In genomic region chr6:109794201-109794926, GRCh38 we compare ENCODE assay signal across 10 cellular contexts.
DNase-seq lines count a peak whose midpoint lies in the region; ATAC-seq and TF ChIP-seq lines count a peak whose summit lies in the region.
"Had no signal": no experiment of that assay in that cellular context is flagged by ENCODE, and none has a peak within 500 bp of the region (broad histone marks: within the 10 kb centered on the region; RNA-seq: fewer than 3 reads in every experiment).

No MANE protein-coding gene starts in this region.

- H3K36me3 ChIP-seq in SJCRH30 (no peaks in the 10 kb centered on the region), heart right ventricle (peaks cover 0 to 29% (median 9%) of the 10 kb centered on the region in 9 donors), tibial artery (peaks cover 3 to 25% (median 15%) of the 10 kb centered on the region in 3 donors), A673 (ENCODE audit: insufficient read depth, low read length, poor library complexity, severe bottlenecking) (no peaks in the 10 kb centered on the region)

- H3K27ac Mint-ChIP-seq in T-helper 1 cell treated with Interleukin-12 subunit alpha and Interleukin-12 subunit beta and Interleukin-4 antibody, amounts not matched to agents 30 μg/mL and 1 μg/mL, for 36 hours: peak overlapping the region; percentile 85
- H3K27ac Mint-ChIP-seq: activated naive CD4-positive, alpha-beta T cell treated with anti-CD3 and anti-CD28 coated beads, Interleukin-2, amount 50 U/mL, for 24 hours had no signal

- 74 to 77% methylated on average over 6 of the region's 6 CpGs for WGBS in heart right ventricle, 2 donors

- no peak for DNase-seq in T-helper 1 cell
- no peak for DNase-seq in SJCRH30
- DNase-seq in heart right ventricle: no peak
- DNase-seq in tibial artery: no peak
- no peak for DNase-seq in A673 (ENCODE audit: low spot score)
- DNase-seq in DMS53 treated with DMSO at 0.1 percent for 48 hours (lab: John Stamatoyannopoulos, UW; ENCODE audit: unreplicated experiment): no peak

- ATAC-seq in heart right ventricle (peak in 6 of 8 donors; percentile 19 to 42 (median 34)), HG02623 (IDR thresholded peaks at IDR 0.05; ENCODE audit: unreplicated experiment) (no peak)

- H3K27me3 ChIP-seq in SJCRH30 (no peaks in the 10 kb centered on the region), heart right ventricle (no peaks in the 10 kb centered on the region), tibial artery (no peaks in the 10 kb centered on the region), A673 (replicated peaks; ENCODE audit: insufficient read depth, low read depth, low read length, poor library complexity) (no peaks in the 10 kb centered on the region)
- H3K27me3 ChIP-seq: BLaER1 treated with 17β-estradiol and CSF1 and Interleukin-3, amounts not matched to agents 10 nM and 100 nM had no signal

- POLR2A ChIA-PET in A673 (lab: Charles Lee; ENCODE audit: low non-redundant PET): no interaction called here

- H3K36me3 Mint-ChIP-seq in T-helper 1 cell treated with Interleukin-12 subunit alpha and Interleukin-12 subunit beta and Interleukin-4 antibody, amounts not matched to agents 30 μg/mL and 1 μg/mL, for 36 hours (ENCODE audit: low read depth): peaks cover 3% of the 10 kb centered on the region

- H3K4me3 ChIP-seq in SJCRH30 (no peak overlapping the region), heart right ventricle (no peak overlapping the region), tibial artery (no peak overlapping the region), A673 (ENCODE audit: low read depth, low read length, poor library complexity, severe bottlenecking) (no peak overlapping the region)
- H3K4me3 ChIP-seq: BLaER1 treated with 17β-estradiol and CSF1 and Interleukin-3, amounts not matched to agents 10 nM and 100 nM had no signal

- H3K4me1 Mint-ChIP-seq in T-helper 1 cell treated with Interleukin-12 subunit alpha and Interleukin-12 subunit beta and Interleukin-4 antibody, amounts not matched to agents 30 μg/mL and 1 μg/mL, for 36 hours (ENCODE audit: low read depth): peaks cover 5% of the 10 kb centered on the region
- H3K4me1 Mint-ChIP-seq: activated naive CD4-positive, alpha-beta T cell treated with anti-CD3 and anti-CD28 coated beads, Interleukin-2, amount 50 U/mL, for 24 hours had no signal

- H3K4me1 ChIP-seq in SJCRH30 (peaks cover 27% of the 10 kb centered on the region), heart right ventricle (peaks cover 0 to 23% (median 15%) of the 10 kb centered on the region in 9 donors), tibial artery (peaks cover 0 to 25% (median 14%) of the 10 kb centered on the region in 4 donors), A673 (ENCODE audit: insufficient read depth, low read length, poor library complexity, severe bottlenecking) (no peaks in the 10 kb centered on the region)

- H3K9me3 ChIP-seq in SJCRH30 (replicated peaks): no peaks in the 10 kb centered on the region
- no peaks in the 10 kb centered on the region for H3K9me3 ChIP-seq in heart right ventricle
- H3K9me3 ChIP-seq in tibial artery: no peaks in the 10 kb centered on the region
- no peaks in the 10 kb centered on the region for H3K9me3 ChIP-seq in A673 (ENCODE audit: low read depth, low read length, poor library complexity, severe bottlenecking)
- H3K9me3 ChIP-seq: BLaER1 treated with 17β-estradiol and CSF1 and Interleukin-3, amounts not matched to agents 10 nM and 100 nM had no signal

- intact Hi-C loops in heart right ventricle (cut with DNase I): no loop called here
- intact Hi-C loops in tibial artery (cut with DNase I; ENCODE audit: low total_unique reads): no loop called here
- intact Hi-C loops in A673 (cut with micrococcal nuclease; ENCODE audit: unreplicated experiment): no loop called here

- no peak overlapping the region for H3K4me3 Mint-ChIP-seq in T-helper 1 cell treated with Interleukin-12 subunit alpha and Interleukin-12 subunit beta and Interleukin-4 antibody, amounts not matched to agents 30 μg/mL and 1 μg/mL, for 36 hours
- H3K4me3 Mint-ChIP-seq: activated naive CD4-positive, alpha-beta T cell treated with anti-CD3 and anti-CD28 coated beads, Interleukin-2, amount 50 U/mL, for 24 hours had no signal

- CTCF ChIA-PET in A673 (lab: Charles Lee): no interaction called here

- TF ChIP-seq CTCF in heart right ventricle (IDR thresholded peaks at IDR 0.05) (no peak), tibial artery (IDR thresholded peaks at IDR 0.05) (no peak), A673 (conservative IDR thresholded peaks at IDR 0.05; ENCODE audit: low read depth, low read length) (no peak)

- H3K27me3 Mint-ChIP-seq in T-helper 1 cell treated with Interleukin-12 subunit alpha and Interleukin-12 subunit beta and Interleukin-4 antibody, amounts not matched to agents 30 μg/mL and 1 μg/mL, for 36 hours (ENCODE audit: low read depth): no peaks in the 10 kb centered on the region
- H3K27me3 Mint-ChIP-seq: activated naive CD4-positive, alpha-beta T cell treated with anti-CD3 and anti-CD28 coated beads, Interleukin-2, amount 50 U/mL, for 24 hours had no signal

- no TSS peak for BruUV-seq in A673 (replicated peaks; lab: Mats Ljungman, UMichigan)

- H3K27ac ChIP-seq in SJCRH30 (0 out of 2 replicates have a peak overlapping the region, but pooled peaks have one; percentile 11), heart right ventricle (peak overlapping the region in 9 of 10 donors; percentile 32 to 76 (median 67)), tibial artery (peak overlapping the region; percentile 47 to 65), A673 (ENCODE audit: low read depth, low read length, poor library complexity, severe bottlenecking) (no peak overlapping the region)
- H3K27ac ChIP-seq: BLaER1 treated with 17β-estradiol and CSF1 and Interleukin-3, amounts not matched to agents 10 nM and 100 nM had no signal

- no peaks in the 10 kb centered on the region for H3K9me3 Mint-ChIP-seq in T-helper 1 cell treated with Interleukin-12 subunit alpha and Interleukin-12 subunit beta and Interleukin-4 antibody, amounts not matched to agents 30 μg/mL and 1 μg/mL, for 36 hours
- H3K9me3 Mint-ChIP-seq: activated naive CD4-positive, alpha-beta T cell treated with anti-CD3 and anti-CD28 coated beads, Interleukin-2, amount 50 U/mL, for 24 hours had no signal
